In the genomic region with DNA sequence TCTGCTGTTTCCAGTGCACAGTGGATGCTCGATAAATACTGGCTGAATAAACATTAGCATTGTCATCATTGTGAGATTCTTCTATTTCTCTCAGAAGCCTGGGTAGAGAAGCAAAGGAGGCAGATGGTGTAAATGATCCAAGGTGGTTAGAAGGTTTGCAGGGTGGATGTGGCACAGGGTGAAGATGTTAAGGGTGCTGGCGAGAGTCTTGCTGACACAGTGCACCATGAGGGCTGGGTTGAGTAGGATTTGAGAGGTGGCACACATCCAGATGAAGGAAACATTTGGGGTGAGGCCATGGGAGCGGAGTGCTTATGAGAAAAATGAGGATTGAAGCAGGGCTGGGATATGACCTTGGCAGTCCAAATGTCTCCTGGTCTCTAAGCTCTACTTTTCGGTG, we compare ENCODE assay signal across 29 cellular contexts. TPM values are rescaled to one million over a fixed set of nuclear protein-coding genes. Genes with fewer than 3 reads are reported as not detected.
"Had no signal": no experiment of that assay in that cellular context is flagged by ENCODE, and none has a peak within 500 bp of the region (broad histone marks: within the 10 kb centered on the region; RNA-seq: fewer than 3 reads in every experiment).

No MANE protein-coding gene starts in this region.

- H3K4me3 ChIP-seq: stomach, testis, thoracic aorta, thyroid gland, tibial artery, transverse colon, upper lobe of left lung, upper lobe of right lung, uterus, vagina had no signal

- H3K27ac ChIP-seq: stomach, testis, thoracic aorta, thyroid gland, tibial artery, transverse colon, upper lobe of left lung, upper lobe of right lung, uterus, vagina had no signal

- H3K27me3 Mint-ChIP-seq: type B pancreatic cell had no signal

- H3K9me3 Mint-ChIP-seq: stimulated activated memory B cell treated with anti-CD40 and anti-IgM and Interleukin-4, amounts not matched to agents 10 μg/mL and 1 μg/mL and 100 μg/mL, for 72 hours; stimulated activated naive B cell treated with anti-CD40 and anti-IgM and Interleukin-4, amounts not matched to agents 10 μg/mL and 1 μg/mL and 100 μg/mL, for 72 hours; stimulated activated naive CD8-positive, alpha-beta T cell treated with anti-CD3 and anti-CD28 coated beads, Interleukin-15, Interleukin-2, amounts not matched to agents 100 ng/mL and 50 ng/mL, for 24 hours; type B pancreatic cell had no signal

- H3K36me3 Mint-ChIP-seq: stimulated activated effector memory CD8-positive, alpha-beta T cell treated with anti-CD3 and anti-CD28 coated beads, Interleukin-12 subunit alpha, Interleukin-12 subunit beta, amount 100 ng/mL, for 72 hours; stimulated activated memory B cell treated with anti-CD40 and anti-IgM and Interleukin-4, amounts not matched to agents 10 μg/mL and 1 μg/mL and 100 μg/mL, for 72 hours; type B pancreatic cell had no signal

- H3K4me1 ChIP-seq: stomach, testis, thyroid gland, tibial artery, transverse colon, upper lobe of left lung, upper lobe of right lung, uterus, vagina had no signal

- H3K27me3 ChIP-seq: stomach, testis, thyroid gland, tibial artery, transverse colon, upper lobe of left lung, upper lobe of right lung, uterus, vagina had no signal

- H3K36me3 ChIP-seq: stomach, thoracic aorta, thyroid gland, transverse colon, upper lobe of left lung, upper lobe of right lung, uterus, vagina had no signal

- DNase-seq: stimulated activated CD4-positive, alpha-beta T cell treated with anti-CD3 and anti-CD28 coated beads, Interleukin-2, amount 100 ng/mL, for 24 hours; stimulated activated CD4-positive, alpha-beta T cell treated with anti-CD3 and anti-CD28 coated beads, Interleukin-2, amount 100 ng/mL, for 48 hours; stimulated activated CD4-positive, alpha-beta T cell treated with anti-CD3 and anti-CD28 coated beads, Interleukin-4, amount 100 ng/mL, for 1 hour; stimulated activated CD4-positive, alpha-beta T cell treated with anti-CD3 and anti-CD28 coated beads, Interleukin-4, amount 100 ng/mL, for 24 hours; stimulated activated CD4-positive, alpha-beta T cell treated with anti-CD3 and anti-CD28 coated beads, Interleukin-4, amount 100 ng/mL, for 4 hours; stimulated activated CD8-positive, alpha-beta memory T cell treated with anti-CD3 and anti-CD28 coated beads, Interleukin-4, amount 100 ng/mL, for 48 hours; stimulated activated naive B cell treated with anti-CD40 and anti-IgM and Interleukin-4, amounts not matched to agents 10 μg/mL and 1 μg/mL and 100 μg/mL, for 72 hours; stimulated activated naive CD4-positive, alpha-beta T cell; stimulated activated naive CD4-positive, alpha-beta T cell treated with Interleukin-2 at 50 U/mL for 16 hours; stimulated activated naive CD8-positive, alpha-beta T cell treated with anti-CD3 and anti-CD28 coated beads, Interleukin-15, amount 100 ng/mL, for 72 hours; stimulated activated naive CD8-positive, alpha-beta T cell treated with anti-CD3 and anti-CD28 coated beads, Interleukin-15, Interleukin-2, amounts not matched to agents 100 U/mL and 50 U/mL, for 24 hours; stomach; substantia nigra; testis; thyroid gland; tibial artery; transverse colon; trophoblast cell; upper lobe of left lung; upper lobe of right lung; uterus had no signal

- H3K27ac Mint-ChIP-seq: stimulated activated effector memory CD8-positive, alpha-beta T cell treated with anti-CD3 and anti-CD28 coated beads, Interleukin-12 subunit alpha, Interleukin-12 subunit beta, amount 100 ng/mL, for 72 hours; stimulated activated memory B cell treated with anti-CD40 and anti-IgM and Interleukin-4, amounts not matched to agents 10 μg/mL and 1 μg/mL and 100 μg/mL, for 72 hours; stimulated activated naive B cell treated with anti-CD40 and anti-IgM and Interleukin-4, amounts not matched to agents 10 μg/mL and 1 μg/mL and 100 μg/mL, for 72 hours; stimulated activated naive CD8-positive, alpha-beta T cell treated with anti-CD3 and anti-CD28 coated beads, Interleukin-15, amount 100 ng/mL, for 72 hours; stimulated activated naive CD8-positive, alpha-beta T cell treated with anti-CD3 and anti-CD28 coated beads, Interleukin-15, Interleukin-2, amounts not matched to agents 100 ng/mL and 50 ng/mL, for 24 hours; type B pancreatic cell had no signal

- H3K9me3 ChIP-seq: stomach, testis, thoracic aorta, thyroid gland, transverse colon, upper lobe of left lung, upper lobe of right lung, uterus, vagina had no signal

- ATAC-seq: stimulated activated memory B cell treated with anti-CD40 and anti-IgM and Interleukin-4, amounts not matched to agents 10 μg/mL and 1 μg/mL and 100 μg/mL, for 72 hours; stimulated activated naive CD8-positive, alpha-beta T cell treated with anti-CD3 and anti-CD28 coated beads, Interleukin-15, amount 100 ng/mL, for 72 hours; stimulated activated naive CD8-positive, alpha-beta T cell treated with anti-CD3 and anti-CD28 coated beads, Interleukin-15, Interleukin-2, amounts not matched to agents 100 U/mL and 50 U/mL, for 24 hours; upper lobe of right lung had no signal

- H3K4me1 Mint-ChIP-seq: stimulated activated effector memory CD8-positive, alpha-beta T cell treated with anti-CD3 and anti-CD28 coated beads, Interleukin-12 subunit alpha, Interleukin-12 subunit beta, amount 100 ng/mL, for 72 hours; stimulated activated memory B cell treated with anti-CD40 and anti-IgM and Interleukin-4, amounts not matched to agents 10 μg/mL and 1 μg/mL and 100 μg/mL, for 72 hours; stimulated activated naive B cell treated with anti-CD40 and anti-IgM and Interleukin-4, amounts not matched to agents 10 μg/mL and 1 μg/mL and 100 μg/mL, for 72 hours; stimulated activated naive CD8-positive, alpha-beta T cell treated with anti-CD3 and anti-CD28 coated beads, Interleukin-15, amount 100 ng/mL, for 72 hours had no signal

- H3K4me3 Mint-ChIP-seq: stimulated activated effector memory CD8-positive, alpha-beta T cell treated with anti-CD3 and anti-CD28 coated beads, Interleukin-12 subunit alpha, Interleukin-12 subunit beta, amount 100 ng/mL, for 72 hours; stimulated activated memory B cell treated with anti-CD40 and anti-IgM and Interleukin-4, amounts not matched to agents 10 μg/mL and 1 μg/mL and 100 μg/mL, for 72 hours; stimulated activated naive B cell treated with anti-CD40 and anti-IgM and Interleukin-4, amounts not matched to agents 10 μg/mL and 1 μg/mL and 100 μg/mL, for 72 hours; stimulated activated naive CD8-positive, alpha-beta T cell treated with anti-CD3 and anti-CD28 coated beads, Interleukin-15, amount 100 ng/mL, for 72 hours; stimulated activated naive CD8-positive, alpha-beta T cell treated with anti-CD3 and anti-CD28 coated beads, Interleukin-15, Interleukin-2, amounts not matched to agents 100 ng/mL and 50 ng/mL, for 24 hours; type B pancreatic cell had no signal

RNA-seq across cellular contexts. Expression of a gene that starts 17.8 kb away (rescaled TPM):
- total RNA-seq: temporal lobe, transverse colon, upper lobe of left lung, upper lobe of right lung, ureter, vagina had no signal
